24 cellular contexts compared by ENCODE assay signal in the genomic region with DNA sequence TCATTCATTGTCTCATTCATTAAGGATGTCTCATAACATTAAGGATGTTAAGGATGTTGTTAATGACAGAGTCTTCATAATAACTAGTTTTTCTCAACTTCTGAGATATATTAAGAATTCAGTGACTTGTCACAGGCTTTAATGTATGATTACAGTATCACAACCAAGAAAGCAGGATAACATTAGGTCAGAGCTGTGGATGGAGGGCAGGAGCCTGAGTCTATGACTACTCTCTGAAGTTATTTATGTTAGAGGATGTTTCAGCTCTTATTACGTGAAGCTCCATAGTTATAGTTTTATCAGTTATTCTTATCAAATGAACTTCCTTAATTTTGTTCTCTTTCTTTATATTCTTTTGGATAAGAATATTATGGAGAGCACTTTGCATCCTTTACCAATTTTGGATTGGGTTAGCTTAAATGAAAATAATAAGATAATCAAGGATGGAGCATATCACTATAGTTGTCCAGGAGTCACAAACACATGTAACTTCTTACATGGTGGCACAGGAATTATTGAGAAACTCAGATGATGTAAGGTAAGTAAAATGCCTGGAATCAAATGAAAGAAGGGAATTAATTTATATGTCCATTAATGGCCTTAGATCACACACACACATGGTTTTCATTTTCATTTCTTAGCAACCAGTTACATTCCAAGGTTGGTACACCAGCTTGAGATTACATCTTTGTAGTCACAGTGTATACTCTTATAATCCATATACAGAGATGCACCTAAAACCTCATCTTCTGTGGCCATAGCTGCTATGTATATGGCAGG. TPM values are rescaled to one million over a fixed set of nuclear protein-coding genes. Genes with fewer than 3 reads are reported as not detected.
DNase-seq lines count a peak whose midpoint lies in the region; ATAC-seq and TF ChIP-seq lines count a peak whose summit lies in the region.
"Had no signal": no experiment of that assay in that cellular context is flagged by ENCODE, and none has a peak within 500 bp of the region (broad histone marks: within the 10 kb centered on the region; RNA-seq: fewer than 3 reads in every experiment).

No MANE protein-coding gene starts in this region.

- no peaks in the 10 kb centered on the region for H3K9me2 ChIP-seq in OCI-LY1 (ENCODE audit: low read depth, low read length)

- intact Hi-C loops in uterus (cut with DNase I; ENCODE audit: low total_unique reads), result no loop called here

- H3K27me3 ChIP-seq in OCI-LY1 (ENCODE audit: insufficient read depth, low read length) (no peaks in the 10 kb centered on the region), uterus (no peaks in the 10 kb centered on the region)
- H3K27me3 ChIP-seq in effector memory CD4-positive, alpha-beta T cell (replicated peaks; ENCODE audit: control insufficient read depth, insufficient read depth, low read length, poor library complexity, severe bottlenecking), result no peaks in the 10 kb centered on the region
- H3K27me3 ChIP-seq: BLaER1 had no signal

- no peak for TF ChIP-seq POLR2A in uterus (IDR thresholded peaks at IDR 0.05)

- no peaks in the 10 kb centered on the region for H3K79me2 ChIP-seq in OCI-LY1 (ENCODE audit: insufficient read depth, low read length)

- H3K9me3 ChIP-seq in OCI-LY1 (ENCODE audit: low read length) (peaks cover 11% of the 10 kb centered on the region; the same call in 1 of the 2 replicates), uterus (no peaks in the 10 kb centered on the region)
- no peaks in the 10 kb centered on the region for H3K9me3 ChIP-seq in effector memory CD4-positive, alpha-beta T cell (ENCODE audit: control insufficient read depth, low read length)
- H3K9me3 ChIP-seq: HAP-1 had no signal

- no peaks in the 10 kb centered on the region for H3F3A ChIP-seq in OCI-LY1 (ENCODE audit: insufficient read depth, low read length)

- H3K4me2 ChIP-seq in OCI-LY1 (ENCODE audit: low read length), result no peak overlapping the region

- H3K36me3 ChIP-seq in OCI-LY1 (ENCODE audit: insufficient read depth, low read length) (no peaks in the 10 kb centered on the region), uterus (no peaks in the 10 kb centered on the region)
- H3K36me3 ChIP-seq in effector memory CD4-positive, alpha-beta T cell (ENCODE audit: control insufficient read depth, insufficient read depth, low read length), result no peaks in the 10 kb centered on the region
- H3K36me3 ChIP-seq: BLaER1, HAP-1 had no signal

- DNase-seq in EL (peak; percentile 1), choroid plexus epithelial cell (ENCODE audit: low read depth) (peak; percentile 18), iris pigment epithelial cell (ENCODE audit: low read depth) (peak; percentile 60), uterus (no peak)
- DNase-seq in effector memory CD4-positive, alpha-beta T cell, result no peak
- no peak for DNase-seq in activated effector memory CD4-positive, alpha-beta T cell treated with Interleukin-2 at 50 U/mL for 16 hours
- DNase-seq: CD4-positive, alpha-beta T cell; COR-L47; DMS79; GM23248; KBM-7; MM.1S; NCI-H1048; NCI-H1417 treated with DMSO at 0.1 percent for 48 hours; NCI-H446 treated with DMSO at 0.1 percent for 48 hours; NCI-H526 treated with DMSO at 0.1 percent for 48 hours; Right ventricle myocardium superior had no signal

- H3K27ac ChIP-seq in OCI-LY1 (ENCODE audit: low read depth, low read length, poor library complexity, severe bottlenecking) (peak overlapping the region; percentile 99), uterus (no peak overlapping the region)
- no peak overlapping the region for H3K27ac ChIP-seq in effector memory CD4-positive, alpha-beta T cell (ENCODE audit: insufficient read depth, low read length, poor library complexity, severe bottlenecking)
- H3K27ac ChIP-seq: BLaER1, GM23248 had no signal

- no peak for ATAC-seq in GM19397 (IDR thresholded peaks at IDR 0.05; ENCODE audit: unreplicated experiment)

- H3K4me1 ChIP-seq in OCI-LY1 (ENCODE audit: insufficient read depth, low read length, severe bottlenecking) (peaks cover 31% of the 10 kb centered on the region), uterus (no peaks in the 10 kb centered on the region)
- H3K4me1 ChIP-seq in effector memory CD4-positive, alpha-beta T cell (ENCODE audit: control insufficient read depth, insufficient read depth, low read length, poor library complexity, severe bottlenecking), result no peaks in the 10 kb centered on the region
- H3K4me1 ChIP-seq: HAP-1 had no signal

- H3K9ac ChIP-seq in OCI-LY1 (ENCODE audit: low read length), result no peak overlapping the region
- H3K9ac ChIP-seq: BLaER1, GM23248 had no signal

- TF ChIP-seq CTCF in OCI-LY1 (IDR thresholded peaks at IDR 0.05; ENCODE audit: low read length), result no peak
- no peak for TF ChIP-seq CTCF in choroid plexus epithelial cell (conservative IDR thresholded peaks at IDR 0.05; ENCODE audit: low read depth, low read length)
- TF ChIP-seq CTCF in uterus (IDR thresholded peaks at IDR 0.05), result no peak

- no peak overlapping the region for H2AFZ ChIP-seq in OCI-LY1 (ENCODE audit: low read length)
- H2AFZ ChIP-seq: GM23248 had no signal

- H3K4me3 ChIP-seq in OCI-LY1 (ENCODE audit: low read depth, low read length, poor library complexity, severe bottlenecking) (no peak overlapping the region), choroid plexus epithelial cell (ENCODE audit: low read depth, low read length) (no peak overlapping the region), uterus (no peak overlapping the region)
- no peak overlapping the region for H3K4me3 ChIP-seq in effector memory CD4-positive, alpha-beta T cell (ENCODE audit: insufficient read depth, low read depth, low read length, poor library complexity, severe bottlenecking)
- H3K4me3 ChIP-seq: BLaER1, GM23248, HAP-1 had no signal

- no peaks in the 10 kb centered on the region for H4K20me1 ChIP-seq in OCI-LY1 (ENCODE audit: insufficient read depth, low read length)
- H4K20me1 ChIP-seq: BLaER1 had no signal

RNA-seq across cellular contexts. Expression of a gene that starts 57.0 kb away (rescaled TPM):
- not detected for total RNA-seq in uterus
- total RNA-seq: A673; CD4-positive, alpha-beta T cell; G401; GM23248; HT-29; Right ventricle myocardium superior had no signal

Comparison
In these comparisons a context has a peak if more than half of its experiments do, and no peak if none do; other contexts are left out.
1. DNase-seq: peak in EL (single experiment), choroid plexus epithelial cell (single experiment) and iris pigment epithelial cell (single experiment); none in effector memory CD4-positive, alpha-beta T cell (0 of 3), activated effector memory CD4-positive, alpha-beta T cell treated with Interleukin-2 at 50 U/mL for 16 hours (single experiment) and uterus (0 of 2).